Comparison of ENCODE assay signal across 21 cellular contexts in the genomic region with DNA sequence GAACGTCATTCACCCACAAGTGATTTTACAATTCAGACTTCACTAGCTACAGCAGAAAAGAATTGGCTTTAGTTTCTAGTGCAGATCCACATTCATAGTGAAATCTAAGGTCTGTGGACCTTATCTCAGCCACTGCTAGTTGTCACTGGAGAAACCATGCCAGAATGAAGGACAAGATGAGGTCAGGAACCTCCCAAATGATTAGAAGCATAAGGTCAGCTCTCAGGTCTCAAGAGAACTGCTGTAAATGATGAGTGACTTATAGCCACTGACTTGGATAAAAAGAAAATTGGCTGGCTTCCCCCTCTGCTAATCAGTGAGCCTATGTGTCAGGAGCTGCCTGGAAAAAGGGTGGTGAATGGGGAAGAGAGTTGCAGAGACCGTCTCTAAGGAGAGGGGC.
DNase-seq lines count a peak whose midpoint lies in the region; ATAC-seq lines count a peak whose summit lies in the region.
"Had no signal": no experiment of that assay in that cellular context is flagged by ENCODE, and none has a peak within 500 bp of the region (broad histone marks: within the 10 kb centered on the region; RNA-seq: fewer than 3 reads in every experiment).

No MANE protein-coding gene starts in this region.

- intact Hi-C loops in Right ventricle myocardium inferior (cut with DNase I): no loop called here
- intact Hi-C loops in cardiac septum (cut with DNase I): no loop called here

- peak; percentile 44 for ATAC-seq in Right ventricle myocardium inferior
- no peak for ATAC-seq in GM18867 (IDR thresholded peaks at IDR 0.05; ENCODE audit: unreplicated experiment)
- ATAC-seq: SK-N-SH treated with all-trans-retinoic acid at 6 μM for 48 hours had no signal

- DNase-seq in Right ventricle myocardium inferior (ENCODE audit: missing footprints) (no peak), cardiac septum (ENCODE audit: low spot score) (no peak), M059J (ENCODE audit: low read depth) (peak; percentile 39), astrocyte of the hippocampus (ENCODE audit: low read depth, low spot score) (peak; percentile 29), kidney tubule cell (ENCODE audit: low spot score) (peak; percentile 23), NOMO-1 treated with DMSO at 0.1 percent for 48 hours (lab: John Stamatoyannopoulos, UW; ENCODE audit: unreplicated experiment) (no peak), NCI-H187 (lab: John Stamatoyannopoulos, UW) (no peak)
- DNase-seq: DMS153, DND-41, GOT3, HFFc6, KG1, MM.1S, NCI-H2029 treated with DMSO at 0.1 percent for 48 hours, NCI-H446 treated with DMSO at 0.1 percent for 48 hours, NCI-H526, NCI-H82, Peyer's patch, SJCRH30 had no signal

Comparison
In these comparisons a context has a peak if more than half of its experiments do, and no peak if none do; other contexts are left out.
1. DNase-seq: peak in M059J (single experiment), astrocyte of the hippocampus (single experiment) and kidney tubule cell (single experiment); none in Right ventricle myocardium inferior (single experiment), cardiac septum (single experiment), NOMO-1 treated with DMSO at 0.1 percent for 48 hours (single experiment) and NCI-H187 (0 of 2).